19 cellular contexts compared by ENCODE assay signal in the genomic region with DNA sequence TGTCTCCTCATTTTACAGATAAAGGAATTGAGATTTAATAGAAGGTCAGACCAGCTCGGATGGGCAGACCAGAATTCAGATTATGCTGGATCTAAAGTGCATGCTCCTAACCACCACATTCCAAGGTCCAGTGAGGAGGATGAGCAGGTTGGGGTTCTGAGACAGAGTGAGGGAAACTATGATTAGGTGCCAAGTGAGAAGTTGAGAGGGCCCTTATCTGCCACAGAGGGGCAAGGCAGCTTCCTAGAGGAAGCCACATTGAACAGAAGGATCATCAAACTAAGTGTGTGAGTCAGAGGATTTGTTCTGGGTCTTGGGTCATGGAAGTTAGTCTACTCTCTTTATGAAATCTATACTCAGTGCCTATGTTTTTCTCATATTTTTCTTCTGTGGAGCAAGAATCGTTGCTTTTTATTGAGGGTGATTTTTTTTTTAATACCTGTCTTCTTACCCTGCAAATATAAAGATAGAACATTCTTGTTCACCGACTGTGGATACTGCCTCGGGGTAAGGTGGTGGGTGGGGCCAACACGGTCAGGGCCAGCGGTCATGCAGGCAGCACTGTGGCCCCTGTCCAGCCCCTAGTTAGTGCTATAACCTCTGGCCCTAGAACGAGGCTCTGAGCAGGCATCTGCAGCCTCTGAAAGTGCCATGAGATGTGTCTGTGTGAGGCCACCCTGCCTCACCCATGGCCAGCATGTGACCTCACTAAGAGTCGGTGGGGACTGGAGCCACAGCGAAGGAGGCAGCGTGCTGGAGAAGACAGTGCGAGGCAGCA. TPM values are rescaled to one million over a fixed set of nuclear protein-coding genes. Genes with fewer than 3 reads are reported as not detected.
DNase-seq lines count a peak whose midpoint lies in the region; ATAC-seq, FAIRE-seq and TF ChIP-seq lines count a peak whose summit lies in the region.
"Had no signal": no experiment of that assay in that cellular context is flagged by ENCODE, and none has a peak within 500 bp of the region (broad histone marks: within the 10 kb centered on the region; RNA-seq: fewer than 3 reads in every experiment).

No MANE protein-coding gene starts in this region.

- FAIRE-seq in endothelial cell of umbilical vein (lab: Jason Lieb, UNC): no peak

- intact Hi-C loops in MCF 10A (cut with micrococcal nuclease) (no loop called here), breast epithelium (cut with DNase I; ENCODE audit: low total_unique reads) (no loop called here), PC-9 (cut with micrococcal nuclease; ENCODE audit: unreplicated experiment) (no loop called here), endothelial cell of umbilical vein (cut with micrococcal nuclease) (no loop called here), CD14-positive monocyte (cut with micrococcal nuclease) (no loop called here)
- intact Hi-C loops in activated CD4-positive, alpha-beta T cell treated with anti-CD3 and anti-CD28 coated beads for 36 hours (cut with DNase I, micrococcal nuclease): no loop called here

- H3K27me3 ChIP-seq in breast epithelium (no peaks in the 10 kb centered on the region), PC-9 (ENCODE audit: insufficient read depth, low read depth) (no peaks in the 10 kb centered on the region), endothelial cell of umbilical vein (ENCODE audit: control insufficient read depth in 2 of 2, insufficient read depth in 2 of 2, low read length in 2 of 2) (no peaks in the 10 kb centered on the region)
- H3K27me3 ChIP-seq: Peyer's patch, stomach had no signal

- no peaks in the 10 kb centered on the region for H3K9me2 ChIP-seq in PC-9 (ENCODE audit: insufficient read depth)

- H3K9me3 ChIP-seq in breast epithelium: no peaks in the 10 kb centered on the region
- H3K9me3 ChIP-seq in PC-9 (ENCODE audit: insufficient read depth, low read depth): peaks cover 12% of the 10 kb centered on the region
- H3K9me3 ChIP-seq in endothelial cell of umbilical vein (replicated peaks; ENCODE audit: control insufficient read depth, insufficient read depth, low read length): no peaks in the 10 kb centered on the region
- H3K9me3 ChIP-seq: Peyer's patch, prostate gland, stomach had no signal

- no peaks in the 10 kb centered on the region for H4K20me1 ChIP-seq in PC-9 (ENCODE audit: insufficient read depth)
- H4K20me1 ChIP-seq in endothelial cell of umbilical vein (replicated peaks; ENCODE audit: control insufficient read depth, extremely low read depth, insufficient read depth, low read length): no peaks in the 10 kb centered on the region

- POLR2A ChIA-PET in MCF 10A (lab: Yijun Ruan, JAX) (interaction anchor here (0.7 kb wide), 2 partner anchors 69 to 140 kb away, joined by 4 read pairs; no protein-coding TSS in a partner anchor), PC-9 (lab: Charles Lee; ENCODE audit: unreplicated experiment) (no interaction called here), endothelial cell of umbilical vein (lab: Charles Lee) (no interaction called here)
- POLR2A ChIA-PET in activated CD4-positive, alpha-beta T cell treated with anti-CD3 and anti-CD28 coated beads for 36 hours (lab: Charles Lee): no interaction called here

- H3K36me3 ChIP-seq in breast epithelium: no peaks in the 10 kb centered on the region
- no peaks in the 10 kb centered on the region for H3K36me3 ChIP-seq in PC-9 (ENCODE audit: low read depth)
- no peaks in the 10 kb centered on the region for H3K36me3 ChIP-seq in endothelial cell of umbilical vein (ENCODE audit: control insufficient read depth in 2 of 2, extremely low read depth in 1 of 2, insufficient read depth in 2 of 2, low read length in 2 of 2)
- H3K36me3 ChIP-seq: Peyer's patch, prostate gland, stomach had no signal

- DNase-seq in MCF 10A (ENCODE audit: unreplicated experiment) (no peak), breast epithelium (ENCODE audit: low spot score in 2 of 2) (no peak), PC-9 (peak; percentile 23 to 41), endothelial cell of umbilical vein (ENCODE audit: low read depth, low spot score) (peak; percentile 24), D341Med (ENCODE audit: low spot score) (no peak), CD14-positive monocyte (ENCODE audit: low spot score) (no peak)
- DNase-seq in activated CD4-positive, alpha-beta T cell treated with anti-CD3 and anti-CD28 coated beads for 36 hours: no peak
- DNase-seq: ACHN; activated CD8-positive, alpha-beta memory T cell treated with anti-CD3 and anti-CD28 coated beads, Interleukin-2, amount 10 ng/mL, durations not matched to agents 7 days and 5 days; activated effector memory CD4-positive, alpha-beta T cell treated with anti-CD3 and anti-CD28 coated beads, Interleukin-2, amount 50 U/mL, for 16 hours; anterior cingulate cortex; CD4-positive, alpha-beta T cell; H9; Peyer's patch; stomach had no signal

- H3K27me3 Mint-ChIP-seq in MCF 10A (ENCODE audit: insufficient read depth, unreplicated experiment): no peaks in the 10 kb centered on the region
- H3K27me3 Mint-ChIP-seq in stimulated activated memory B cell treated with anti-CD40 and anti-IgM and Interleukin-4, amounts not matched to agents 10 μg/mL and 1 μg/mL and 100 μg/mL, for 72 hours: peaks cover 16% of the 10 kb centered on the region
- peaks cover 2% of the 10 kb centered on the region for H3K27me3 Mint-ChIP-seq in activated CD4-positive, alpha-beta T cell treated with anti-CD3 and anti-CD28 coated beads for 36 hours
- peaks cover 0 to 3% (median 2%) of the 10 kb centered on the region in 3 donors for H3K27me3 Mint-ChIP-seq in CD14-positive monocyte (ENCODE audit: low read depth in 3 of 3)
- H3K27me3 Mint-ChIP-seq: activated CD8-positive, alpha-beta memory T cell treated with anti-CD3 and anti-CD28 coated beads, Interleukin-2, amount 10 ng/mL, durations not matched to agents 7 days and 5 days had no signal

- H3K79me2 ChIP-seq in PC-9 (ENCODE audit: low read depth): no peaks in the 10 kb centered on the region
- H3K79me2 ChIP-seq in endothelial cell of umbilical vein (ENCODE audit: control insufficient read depth, insufficient read depth, low read length): no peaks in the 10 kb centered on the region

- H3K4me1 ChIP-seq in breast epithelium: no peaks in the 10 kb centered on the region
- peaks cover 49% of the 10 kb centered on the region for H3K4me1 ChIP-seq in PC-9 (replicated peaks; ENCODE audit: insufficient read depth)
- H3K4me1 ChIP-seq in endothelial cell of umbilical vein (ENCODE audit: control insufficient read depth, extremely low read depth, insufficient read depth, low read length): peaks cover 10% of the 10 kb centered on the region
- H3K4me1 ChIP-seq: Peyer's patch, prostate gland, stomach had no signal

- H3K4me3 ChIP-seq in breast epithelium (no peak overlapping the region), PC-9 (no peak overlapping the region), endothelial cell of umbilical vein (replicated peaks in 1 of 3; ENCODE audit: insufficient read depth in 1 of 3, low read depth in 1 of 3, low read length in 3 of 3) (no peak overlapping the region)
- H3K4me3 ChIP-seq: Peyer's patch, prostate gland, stomach had no signal

- H3K9me3 Mint-ChIP-seq in MCF 10A (ENCODE audit: unreplicated experiment) (no peaks in the 10 kb centered on the region), CD14-positive monocyte (peaks cover 0 to 4% (median 3%) of the 10 kb centered on the region in 7 donors)
- H3K9me3 Mint-ChIP-seq in stimulated activated memory B cell treated with anti-CD40 and anti-IgM and Interleukin-4, amounts not matched to agents 10 μg/mL and 1 μg/mL and 100 μg/mL, for 72 hours: no peaks in the 10 kb centered on the region
- no peaks in the 10 kb centered on the region for H3K9me3 Mint-ChIP-seq in activated CD4-positive, alpha-beta T cell treated with anti-CD3 and anti-CD28 coated beads for 36 hours (ENCODE audit: low read depth)
- H3K9me3 Mint-ChIP-seq: CD4-positive, alpha-beta T cell; H9; memory B cell had no signal

- TF ChIP-seq CTCF in MCF 10A (IDR thresholded peaks at IDR 0.05; ENCODE audit: unreplicated experiment): no peak
- no peak for TF ChIP-seq CTCF in breast epithelium (IDR thresholded peaks at IDR 0.05)
- no peak for TF ChIP-seq CTCF in PC-9 (conservative IDR thresholded peaks at IDR 0.05)
- no peak for TF ChIP-seq CTCF in endothelial cell of umbilical vein (IDR thresholded peaks at IDR 0.05; ENCODE audit: extremely low read depth in 1 of 2, insufficient read depth in 1 of 2, low read depth in 1 of 2, low read length in 2 of 2)
- no peak for TF ChIP-seq CTCF in CD14-positive monocyte (IDR thresholded peaks at IDR 0.05)

- H3K27ac Mint-ChIP-seq in MCF 10A (ENCODE audit: low read depth, unreplicated experiment): peak overlapping the region; percentile 25
- H3K27ac Mint-ChIP-seq in stimulated activated memory B cell treated with anti-CD40 and anti-IgM and Interleukin-4, amounts not matched to agents 10 μg/mL and 1 μg/mL and 100 μg/mL, for 72 hours: no peak overlapping the region
- no peak overlapping the region for H3K27ac Mint-ChIP-seq in activated CD4-positive, alpha-beta T cell treated with anti-CD3 and anti-CD28 coated beads for 36 hours
- H3K27ac Mint-ChIP-seq in CD14-positive monocyte: no peak overlapping the region
- H3K27ac Mint-ChIP-seq: activated CD8-positive, alpha-beta memory T cell treated with anti-CD3 and anti-CD28 coated beads, Interleukin-2, amount 10 ng/mL, durations not matched to agents 7 days and 5 days; CD4-positive, alpha-beta T cell; H9; memory B cell; natural killer cell treated with Interleukin-12 subunit alpha and Interleukin-12 subunit beta and Interleukin-15 and Interleukin-18, amount 100 ng/mL, for 72 hours had no signal

- CTCF ChIA-PET in MCF 10A (lab: Yijun Ruan, JAX) (interaction anchor here (0.5 to 1.4 kb wide), 2 partner anchors 59 to 879 kb away, joined by 3 to 4 read pairs; no protein-coding TSS in a partner anchor), PC-9 (lab: Charles Lee) (no interaction called here), endothelial cell of umbilical vein (lab: Charles Lee) (interaction anchor here (1.6 to 2.6 kb wide), 2 partner anchors 26 to 145 kb away, joined by 4 to 6 read pairs; no protein-coding TSS in a partner anchor)
- CTCF ChIA-PET in activated CD4-positive, alpha-beta T cell treated with anti-CD3 and anti-CD28 coated beads for 36 hours (lab: Charles Lee): no interaction called here

- TF ChIP-seq POLR2A in breast epithelium (IDR thresholded peaks at IDR 0.05) (no peak), endothelial cell of umbilical vein (IDR thresholded peaks at IDR 0.05; ENCODE audit: low read depth, low read length) (no peak)

- no TSS peak for BruUV-seq in MCF 10A (replicated peaks; lab: Mats Ljungman, UMichigan)
- BruUV-seq in PC-9 (replicated peaks; lab: Mats Ljungman, UMichigan): no TSS peak
- BruUV-seq in endothelial cell of umbilical vein (replicated peaks; lab: Mats Ljungman, UMichigan): no TSS peak

- H3K4me3 Mint-ChIP-seq in MCF 10A (ENCODE audit: unreplicated experiment) (no peak overlapping the region), CD14-positive monocyte (peak overlapping the region in 1 of 2 donors; percentile 14)
- no peak overlapping the region for H3K4me3 Mint-ChIP-seq in stimulated activated memory B cell treated with anti-CD40 and anti-IgM and Interleukin-4, amounts not matched to agents 10 μg/mL and 1 μg/mL and 100 μg/mL, for 72 hours
- H3K4me3 Mint-ChIP-seq in activated CD4-positive, alpha-beta T cell treated with anti-CD3 and anti-CD28 coated beads for 36 hours: no peak overlapping the region
- H3K4me3 Mint-ChIP-seq: activated CD8-positive, alpha-beta memory T cell treated with anti-CD3 and anti-CD28 coated beads, Interleukin-2, amount 10 ng/mL, durations not matched to agents 7 days and 5 days; CD4-positive, alpha-beta T cell; H9; memory B cell; natural killer cell treated with Interleukin-12 subunit alpha and Interleukin-12 subunit beta and Interleukin-15 and Interleukin-18, amount 100 ng/mL, for 72 hours had no signal

- no peaks in the 10 kb centered on the region for H3K9me1 ChIP-seq in endothelial cell of umbilical vein (replicated peaks; ENCODE audit: control insufficient read depth, extremely low read depth, insufficient read depth, low read length)

- H2AFZ ChIP-seq in PC-9 (0 out of 2 replicates have a peak overlapping the region, but pooled peaks have one; percentile 62), endothelial cell of umbilical vein (ENCODE audit: low read depth, low read length) (no peak overlapping the region)

- H3K27ac ChIP-seq in breast epithelium (peak overlapping the region in 1 of 2 donors; percentile 43), PC-9 (peak overlapping the region; percentile 47), endothelial cell of umbilical vein (ENCODE audit: insufficient read depth, low read depth, low read length) (no peak overlapping the region)
- H3K27ac ChIP-seq: Peyer's patch, prostate gland, stomach had no signal

- H3K4me1 Mint-ChIP-seq in MCF 10A (ENCODE audit: insufficient read depth, unreplicated experiment) (peaks cover 30% of the 10 kb centered on the region), CD14-positive monocyte (no peaks in the 10 kb centered on the region)
- no peaks in the 10 kb centered on the region for H3K4me1 Mint-ChIP-seq in stimulated activated memory B cell treated with anti-CD40 and anti-IgM and Interleukin-4, amounts not matched to agents 10 μg/mL and 1 μg/mL and 100 μg/mL, for 72 hours
- no peaks in the 10 kb centered on the region for H3K4me1 Mint-ChIP-seq in activated CD4-positive, alpha-beta T cell treated with anti-CD3 and anti-CD28 coated beads for 36 hours
- H3K4me1 Mint-ChIP-seq: activated CD8-positive, alpha-beta memory T cell treated with anti-CD3 and anti-CD28 coated beads, Interleukin-2, amount 10 ng/mL, durations not matched to agents 7 days and 5 days; H9; memory B cell had no signal

- no peak overlapping the region for H3K9ac ChIP-seq in endothelial cell of umbilical vein (replicated peaks; ENCODE audit: extremely low read depth, insufficient read depth, low read length)

- H3F3A ChIP-seq in PC-9 (ENCODE audit: insufficient read depth, low read depth): peaks cover 10% of the 10 kb centered on the region

- dilution Hi-C loops in endothelial cell of umbilical vein (cut with MboI; ENCODE audit: extremely low pct_ligation_motif_present, low sequenced_read_pairs): no loop called here

- H3K36me3 Mint-ChIP-seq in MCF 10A (ENCODE audit: insufficient read depth, unreplicated experiment): no peaks in the 10 kb centered on the region
- no peaks in the 10 kb centered on the region for H3K36me3 Mint-ChIP-seq in stimulated activated memory B cell treated with anti-CD40 and anti-IgM and Interleukin-4, amounts not matched to agents 10 μg/mL and 1 μg/mL and 100 μg/mL, for 72 hours
- H3K36me3 Mint-ChIP-seq in activated CD4-positive, alpha-beta T cell treated with anti-CD3 and anti-CD28 coated beads for 36 hours (ENCODE audit: low read depth): no peaks in the 10 kb centered on the region
- no peaks in the 10 kb centered on the region for H3K36me3 Mint-ChIP-seq in CD14-positive monocyte
- H3K36me3 Mint-ChIP-seq: activated CD8-positive, alpha-beta memory T cell treated with anti-CD3 and anti-CD28 coated beads, Interleukin-2, amount 10 ng/mL, durations not matched to agents 7 days and 5 days; memory B cell; natural killer cell treated with Interleukin-12 subunit alpha and Interleukin-12 subunit beta and Interleukin-15 and Interleukin-18, amount 100 ng/mL, for 72 hours had no signal

- peak; percentile 18 for ATAC-seq in stimulated activated memory B cell treated with anti-CD40 and anti-IgM and Interleukin-4, amounts not matched to agents 10 μg/mL and 1 μg/mL and 100 μg/mL, for 72 hours
- no peak for ATAC-seq in activated CD4-positive, alpha-beta T cell treated with anti-CD3 and anti-CD28 coated beads for 36 hours
- ATAC-seq: activated CD8-positive, alpha-beta memory T cell treated with anti-CD3 and anti-CD28 coated beads, Interleukin-2, amount 10 ng/mL, durations not matched to agents 7 days and 5 days had no signal

- peak overlapping the region; percentile 53 for H3K4me2 ChIP-seq in PC-9
- H3K4me2 ChIP-seq in endothelial cell of umbilical vein (ENCODE audit: insufficient read depth, low read length): no peak overlapping the region

RNA-seq across cellular contexts. Expression of a gene that starts 55.6 kb away (rescaled TPM):
- total RNA-seq in MCF 10A (2022): 3.8 and 5.4 TPM in 2 replicates
- total RNA-seq in breast epithelium: 1 to 10 TPM; 2.4 to 7.5 (median 2.9) TPM
- total RNA-seq in PC-9 (2021): 1.6 and 1.9 TPM in 2 replicates
- total RNA-seq in endothelial cell of umbilical vein: 0.60 and 1.1 TPM in 2 replicates
- 0.65 and 0.99 TPM in 2 replicates for polyA plus RNA-seq in endothelial cell of umbilical vein
- polyA plus RNA-seq in endothelial cell of umbilical vein (2011; cell fraction: cytosol; rRNA removed): 1.1 and 1.8 TPM in 2 replicates
- polyA plus RNA-seq in endothelial cell of umbilical vein (2011; cell fraction: nucleus; rRNA removed): 1.1 and 1.3 TPM in 2 replicates
- 0.76 and 4.1 TPM in 2 replicates for polyA plus RNA-seq in endothelial cell of umbilical vein (2012)
- 0.08 and 0.53 TPM in 2 replicates for polyA minus RNA-seq in endothelial cell of umbilical vein
- not detected for polyA minus RNA-seq in endothelial cell of umbilical vein (2011; cell fraction: cytosol; rRNA and poly(A)+ RNA removed)
- 2.3 and 2.6 TPM in 2 replicates for polyA minus RNA-seq in endothelial cell of umbilical vein (2011; cell fraction: nucleus; rRNA and poly(A)+ RNA removed)
- total RNA-seq in activated CD4-positive, alpha-beta T cell treated with anti-CD3 and anti-CD28 coated beads for 36 hours: not detected
- polyA plus RNA-seq in CD14-positive monocyte: not detected
- total RNA-seq: CD4-positive, alpha-beta T cell; natural killer cell treated with Interleukin-12 subunit alpha and Interleukin-12 subunit beta and Interleukin-15 and Interleukin-18, amount 100 ng/mL, for 72 hours; Peyer's patch had no signal

Comparison
In these comparisons a context has a peak if more than half of its experiments do, and no peak if none do; other contexts are left out.
1. DNase-seq: peak in PC-9 (2 of 2) and endothelial cell of umbilical vein (single experiment); none in MCF 10A (single experiment), breast epithelium (0 of 2), activated CD4-positive, alpha-beta T cell treated with anti-CD3 and anti-CD28 coated beads for 36 hours (single experiment), D341Med (single experiment) and CD14-positive monocyte (single experiment).
2. CTCF ChIA-PET loops: an anchor here in MCF 10A (0.5 to 1.4 kb wide) and endothelial cell of umbilical vein (1.6 to 2.6 kb wide); none called in PC-9 and activated CD4-positive, alpha-beta T cell treated with anti-CD3 and anti-CD28 coated beads for 36 hours.